20 cellular contexts compared by ENCODE assay signal in the genomic region with DNA sequence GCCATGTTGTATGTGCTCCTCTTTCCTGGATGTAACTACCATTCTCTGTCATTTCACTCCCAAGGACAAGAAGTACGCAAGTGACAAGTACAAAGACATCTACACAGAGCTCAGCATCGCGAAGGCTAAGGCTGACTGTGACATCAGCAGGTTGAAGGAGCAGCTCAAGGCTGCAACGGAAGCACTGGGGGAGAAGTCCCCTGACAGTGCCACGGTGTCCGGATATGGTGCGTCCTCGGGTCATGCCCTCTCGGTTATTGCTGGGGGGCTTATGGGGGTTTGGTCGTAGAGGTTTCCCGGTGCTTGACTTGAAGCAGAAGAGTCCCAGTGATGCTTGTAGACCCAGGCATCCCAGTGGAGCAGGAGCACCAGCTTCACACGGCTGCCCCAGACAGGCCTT. TPM values are rescaled to one million over a fixed set of nuclear protein-coding genes. Genes with fewer than 3 reads are reported as not detected.
DNase-seq lines count a peak whose midpoint lies in the region; ATAC-seq and TF ChIP-seq lines count a peak whose summit lies in the region.
"Had no signal": no experiment of that assay in that cellular context is flagged by ENCODE, and none has a peak within 500 bp of the region (broad histone marks: within the 10 kb centered on the region; RNA-seq: fewer than 3 reads in every experiment).

No MANE protein-coding gene starts in this region.

- peak overlapping the region; percentile 88 for H3K27ac Mint-ChIP-seq in activated CD4-positive, alpha-beta T cell treated with anti-CD3 and anti-CD28 coated beads, Interleukin-2, amount 10 ng/mL, durations not matched to agents 24 days and 14 days
- H3K27ac Mint-ChIP-seq in HFFc6 = peak overlapping the region; percentile 5; the same call in 1 of the 2 replicates
- peak overlapping the region; percentile 81 for H3K27ac Mint-ChIP-seq in activated T-helper 17 cell treated with anti-CD3 and anti-CD28 coated beads, Interleukin-2, amount 50 U/mL, for 72 hours
- H3K27ac Mint-ChIP-seq in nephron progenitor cell = peak overlapping the region; percentile 49
- H3K27ac Mint-ChIP-seq: WTC11 had no signal

- H3K4me1 Mint-ChIP-seq in activated CD4-positive, alpha-beta T cell treated with anti-CD3 and anti-CD28 coated beads, Interleukin-2, amount 10 ng/mL, durations not matched to agents 24 days and 14 days = peaks cover 66% of the 10 kb centered on the region
- H3K4me1 Mint-ChIP-seq in HFFc6 (ENCODE audit: low read depth) = peaks cover 23% of the 10 kb centered on the region
- peaks cover 45% of the 10 kb centered on the region for H3K4me1 Mint-ChIP-seq in activated T-helper 17 cell treated with anti-CD3 and anti-CD28 coated beads, Interleukin-2, amount 50 U/mL, for 72 hours
- H3K4me1 Mint-ChIP-seq in nephron progenitor cell = peaks cover 4% of the 10 kb centered on the region

- H3K27me3 Mint-ChIP-seq in activated CD4-positive, alpha-beta T cell treated with anti-CD3 and anti-CD28 coated beads, Interleukin-2, amount 10 ng/mL, durations not matched to agents 24 days and 14 days = no peaks in the 10 kb centered on the region
- H3K27me3 Mint-ChIP-seq in HFFc6 (ENCODE audit: insufficient read depth) (peaks cover 8% of the 10 kb centered on the region; the same call in 1 of the 2 replicates), nephron progenitor cell (ENCODE audit: low read depth, poor library complexity) (peaks cover 6% of the 10 kb centered on the region)
- H3K27me3 Mint-ChIP-seq in activated T-helper 17 cell treated with anti-CD3 and anti-CD28 coated beads, Interleukin-2, amount 50 U/mL, for 72 hours = no peaks in the 10 kb centered on the region

- intact Hi-C loops in activated CD4-positive, alpha-beta T cell treated with anti-CD3 and anti-CD28 coated beads, Interleukin-2, amount 10 ng/mL, durations not matched to agents 24 days and 14 days (cut with micrococcal nuclease) = loop anchor here (5.0 kb wide), 1 partner anchor 60 kb away; no protein-coding TSS in a partner anchor
- intact Hi-C loops in cardiac septum (cut with DNase I) = no loop called here

- ATAC-seq in activated T-helper 17 cell treated with anti-CD3 and anti-CD28 coated beads, Interleukin-2, amount 50 U/mL, for 72 hours (replicated peaks) = no peak
- ATAC-seq: GM12878, left colon, WTC11 had no signal

- H3K36me3 Mint-ChIP-seq in activated CD4-positive, alpha-beta T cell treated with anti-CD3 and anti-CD28 coated beads, Interleukin-2, amount 10 ng/mL, durations not matched to agents 24 days and 14 days (ENCODE audit: low read depth) = peaks cover 54% of the 10 kb centered on the region
- H3K36me3 Mint-ChIP-seq in HFFc6 (ENCODE audit: low read depth) (peaks cover 39% of the 10 kb centered on the region), nephron progenitor cell (ENCODE audit: low read depth) (peaks cover 55% of the 10 kb centered on the region)
- peaks cover 91% of the 10 kb centered on the region for H3K36me3 Mint-ChIP-seq in activated T-helper 17 cell treated with anti-CD3 and anti-CD28 coated beads, Interleukin-2, amount 50 U/mL, for 72 hours (ENCODE audit: low read depth)

- peak; percentile 66 for DNase-seq in activated CD4-positive, alpha-beta T cell treated with anti-CD3 and anti-CD28 coated beads, Interleukin-2, amount 10 ng/mL, durations not matched to agents 24 days and 14 days
- no peak for DNase-seq in activated CD4-positive, alpha-beta T cell treated with anti-CD3 and anti-CD28 coated beads for 1 hour
- DNase-seq in HFFc6 = no peak
- DNase-seq in nephron progenitor cell = no peak
- DNase-seq in activated effector memory CD4-positive, alpha-beta T cell treated with Interleukin-2 at 50 U/mL for 16 hours = no peak
- DNase-seq in cardiac septum (ENCODE audit: low spot score) = no peak
- no peak for DNase-seq in NCI-H1694 (lab: John Stamatoyannopoulos, UW)
- DNase-seq: 8988T; BE2C; GM23248; IMR-90; left colon; mesenchymal stem cell; NCI-H1417; NCI-H524; stimulated activated CD4-positive, alpha-beta T cell treated with anti-CD3 and anti-CD28 coated beads, Interleukin-4, amount 100 ng/mL, for 24 hours had no signal

- TF ChIP-seq CTCF in HFFc6 (IDR thresholded peaks at IDR 0.05) = no peak
- TF ChIP-seq CTCF in nephron progenitor cell (IDR thresholded peaks at IDR 0.05) = no peak

- H3K9me3 Mint-ChIP-seq in activated CD4-positive, alpha-beta T cell treated with anti-CD3 and anti-CD28 coated beads, Interleukin-2, amount 10 ng/mL, durations not matched to agents 24 days and 14 days = no peaks in the 10 kb centered on the region
- H3K9me3 Mint-ChIP-seq in HFFc6 (no peaks in the 10 kb centered on the region), nephron progenitor cell (no peaks in the 10 kb centered on the region)
- H3K9me3 Mint-ChIP-seq in activated T-helper 17 cell treated with anti-CD3 and anti-CD28 coated beads, Interleukin-2, amount 50 U/mL, for 72 hours = no peaks in the 10 kb centered on the region
- H3K9me3 Mint-ChIP-seq: neural crest cell, WTC11 had no signal

- peak overlapping the region; percentile 76 for H3K4me3 Mint-ChIP-seq in activated CD4-positive, alpha-beta T cell treated with anti-CD3 and anti-CD28 coated beads, Interleukin-2, amount 10 ng/mL, durations not matched to agents 24 days and 14 days
- no peak overlapping the region for H3K4me3 Mint-ChIP-seq in HFFc6
- peak overlapping the region; percentile 81 for H3K4me3 Mint-ChIP-seq in activated T-helper 17 cell treated with anti-CD3 and anti-CD28 coated beads, Interleukin-2, amount 50 U/mL, for 72 hours
- no peak overlapping the region for H3K4me3 Mint-ChIP-seq in nephron progenitor cell
- H3K4me3 Mint-ChIP-seq: neural crest cell, WTC11 had no signal

RNA-seq across cellular contexts. Expression of a gene that starts 28.9 kb away (rescaled TPM):
- 17.2 and 17.3 TPM in 2 replicates for total RNA-seq in activated CD4-positive, alpha-beta T cell treated with anti-CD3 and anti-CD28 coated beads, Interleukin-2, amount 10 ng/mL, durations not matched to agents 24 days and 14 days
- 1 to 10 TPM; 1.7 to 3.6 (median 2.3) TPM for total RNA-seq in HFFc6 (2021; fragmentation: NEBNext Ultra II Directional; extraction: Animal tissue kit (Norgen Biotek cat#: 25700))
- total RNA-seq in activated T-helper 17 cell treated with anti-CD3 and anti-CD28 coated beads, Interleukin-2, amount 50 U/mL, for 72 hours = 10 to 100 TPM; 20.6 to 24.5 TPM
- total RNA-seq in cardiac septum = 1.4 TPM

RNA-seq across cellular contexts. Expression of a gene that starts 59.8 kb away (rescaled TPM):
- total RNA-seq in activated CD4-positive, alpha-beta T cell treated with anti-CD3 and anti-CD28 coated beads, Interleukin-2, amount 10 ng/mL, durations not matched to agents 24 days and 14 days = 34.1 and 34.7 TPM in 2 replicates
- total RNA-seq in HFFc6 (2021; fragmentation: NEBNext Ultra II Directional; extraction: Animal tissue kit (Norgen Biotek cat#: 25700)) = 10 to 100 TPM; 15.8 to 19.2 (median 17.3) TPM
- 10 to 100 TPM; 30.9 to 50.6 TPM for total RNA-seq in activated T-helper 17 cell treated with anti-CD3 and anti-CD28 coated beads, Interleukin-2, amount 50 U/mL, for 72 hours
- 36.1 TPM for total RNA-seq in cardiac septum

Comparison
In these comparisons a context has a peak if more than half of its experiments do, and no peak if none do; other contexts are left out.
1. H3K27ac Mint-ChIP-seq: peak in every context shown above with its lines; median percentile 88 in activated CD4-positive, alpha-beta T cell treated with anti-CD3 and anti-CD28 coated beads, Interleukin-2, amount 10 ng/mL, durations not matched to agents 24 days and 14 days; 81 in activated T-helper 17 cell treated with anti-CD3 and anti-CD28 coated beads, Interleukin-2, amount 50 U/mL, for 72 hours; 49 in nephron progenitor cell; 5 in HFFc6.
2. H3K4me3 Mint-ChIP-seq: peak in activated CD4-positive, alpha-beta T cell treated with anti-CD3 and anti-CD28 coated beads, Interleukin-2, amount 10 ng/mL, durations not matched to agents 24 days and 14 days (single experiment) and activated T-helper 17 cell treated with anti-CD3 and anti-CD28 coated beads, Interleukin-2, amount 50 U/mL, for 72 hours (single experiment); none in HFFc6 (single experiment) and nephron progenitor cell (single experiment).